Comparison of ENCODE assay signal across 17 cellular contexts in genomic region chr5:89353837-89354551, GRCh38.
DNase-seq lines count a peak whose midpoint lies in the region; ATAC-seq and TF ChIP-seq lines count a peak whose summit lies in the region.
"Had no signal": no experiment of that assay in that cellular context is flagged by ENCODE, and none has a peak within 500 bp of the region (broad histone marks: within the 10 kb centered on the region; RNA-seq: fewer than 3 reads in every experiment).

No MANE protein-coding gene starts in this region.

- H3K79me2 ChIP-seq in GM23338 (replicated peaks; ENCODE audit: insufficient read depth) = no peaks in the 10 kb centered on the region

- no peak overlapping the region for H3K4ac ChIP-seq in neuronal stem cell (ENCODE audit: low read length)

- H3K14ac ChIP-seq in neuronal stem cell (ENCODE audit: low read length) = no peak overlapping the region

- ATAC-seq in GM19025 (IDR thresholded peaks at IDR 0.05; ENCODE audit: low read depth, unreplicated experiment) (peak; percentile 68), GM23338 (no peak), HG03432 (IDR thresholded peaks at IDR 0.05; ENCODE audit: unreplicated experiment) (peak; percentile 61)
- ATAC-seq: body of pancreas, gastrocnemius medialis, left cardiac atrium had no signal

- H3K27me3 ChIP-seq in GM23338 (ENCODE audit: insufficient read depth) = no peaks in the 10 kb centered on the region
- H3K27me3 ChIP-seq in neuronal stem cell (ENCODE audit: control insufficient read depth in 3 of 3, insufficient read depth in 3 of 3, low read depth in 1 of 3, low read length in 3 of 3) = no peaks in the 10 kb centered on the region
- H3K27me3 ChIP-seq: body of pancreas, gastrocnemius medialis had no signal

- H2BK15ac ChIP-seq in neuronal stem cell (ENCODE audit: low read length) = no peak overlapping the region

- no peak overlapping the region for H4K91ac ChIP-seq in neuronal stem cell (ENCODE audit: low read depth, low read length, poor library complexity)

- TF ChIP-seq CTCF in GM23338 (conservative IDR thresholded peaks at IDR 0.05; ENCODE audit: low read depth in 2 of 2) (no peak), foreskin fibroblast (IDR thresholded peaks at IDR 0.05; ENCODE audit: low read depth, low read length) (no peak)

- no peak overlapping the region for H3K9ac ChIP-seq in neuronal stem cell (ENCODE audit: low read depth, low read length, poor library complexity)

- WGBS in neuronal stem cell (ENCODE audit: extremely low coverage in 2 of 2, insufficient read length in 2 of 2, insufficient replicate concordance in 1 of 2), 2 donors = no CpG with 5 or more reads among the region's 1 CpG

- DNase-seq in GM23338 (ENCODE audit: low spot score) (peak; percentile 9), neuronal stem cell (ENCODE audit: low spot score) (no peak), NCI-H69 (lab: John Stamatoyannopoulos, UW) (no peak), foreskin fibroblast (no peak), C1 segment of cervical spinal cord (lab: John Stamatoyannopoulos, UW) (no peak)
- DNase-seq in activated effector memory CD4-positive, alpha-beta T cell treated with anti-CD3 and anti-CD28 coated beads, Interleukin-2, amount 50 U/mL, for 16 hours = no peak
- DNase-seq: activated CD4-positive, alpha-beta T cell treated with anti-CD3 and anti-CD28 coated beads, Interleukin-2, amount 10 ng/mL, durations not matched to agents 7 days and 5 days; activated effector memory CD4-positive, alpha-beta T cell treated with Interleukin-2 at 50 U/mL for 16 hours; body of pancreas; effector CD8-positive, alpha-beta T cell; gastrocnemius medialis; left cardiac atrium; NCI-H2171 had no signal

- peaks cover 6% of the 10 kb centered on the region; the same call in 2 of the 3 replicates for H3K4me1 Mint-ChIP-seq in GM23338
- H3K4me1 Mint-ChIP-seq: activated CD4-positive, alpha-beta T cell treated with anti-CD3 and anti-CD28 coated beads, Interleukin-2, amount 10 ng/mL, durations not matched to agents 7 days and 5 days had no signal

- H3K79me1 ChIP-seq in neuronal stem cell (ENCODE audit: low read depth, low read length) = no peaks in the 10 kb centered on the region

- no peak overlapping the region for H3K4me3 Mint-ChIP-seq in GM23338
- H3K4me3 Mint-ChIP-seq: activated CD4-positive, alpha-beta T cell treated with anti-CD3 and anti-CD28 coated beads, Interleukin-2, amount 10 ng/mL, durations not matched to agents 7 days and 5 days had no signal

- H3F3A ChIP-seq in GM23338 (replicated peaks; ENCODE audit: low read depth) = no peaks in the 10 kb centered on the region

- no peaks in the 10 kb centered on the region for H3K27me3 Mint-ChIP-seq in GM23338 (ENCODE audit: insufficient read depth, low read depth, poor library complexity)
- H3K27me3 Mint-ChIP-seq: activated CD4-positive, alpha-beta T cell treated with anti-CD3 and anti-CD28 coated beads, Interleukin-2, amount 10 ng/mL, durations not matched to agents 7 days and 5 days had no signal

- H2AK5ac ChIP-seq in neuronal stem cell (ENCODE audit: low read depth, low read length) = no peak overlapping the region

- H3K4me1 ChIP-seq in GM23338 (ENCODE audit: insufficient read depth) = no peaks in the 10 kb centered on the region
- H3K4me1 ChIP-seq in neuronal stem cell (ENCODE audit: control insufficient read depth in 2 of 2, insufficient read depth in 1 of 2, low read depth in 1 of 2, low read length in 2 of 2) = peaks cover 0 to 3% of the 10 kb centered on the region in 2 donors
- H3K4me1 ChIP-seq: body of pancreas had no signal

- no peak overlapping the region for H2BK120ac ChIP-seq in neuronal stem cell (ENCODE audit: low read depth, low read length)

- H3K18ac ChIP-seq in neuronal stem cell (ENCODE audit: low read length) = no peak overlapping the region

- H2AFZ ChIP-seq in GM23338 = no peak overlapping the region
- peak overlapping the region; percentile 43 for H2AFZ ChIP-seq in neuronal stem cell (ENCODE audit: low read length)

- no peaks in the 10 kb centered on the region for H3K36me3 ChIP-seq in GM23338 (ENCODE audit: insufficient read depth)
- H3K36me3 ChIP-seq in neuronal stem cell (replicated peaks in 1 of 2; ENCODE audit: control insufficient read depth in 2 of 2, insufficient read depth in 2 of 2, low read length in 2 of 2) = no peaks in the 10 kb centered on the region
- H3K36me3 ChIP-seq: gastrocnemius medialis, thoracic aorta had no signal

- H3K4me3 ChIP-seq in GM23338 = no peak overlapping the region
- H3K4me3 ChIP-seq in neuronal stem cell (ENCODE audit: low read length in 2 of 2) = no peak overlapping the region
- no peak overlapping the region for H3K4me3 ChIP-seq in foreskin fibroblast (ENCODE audit: low read depth in 1 of 2, low read length in 2 of 2)
- H3K4me3 ChIP-seq: body of pancreas, gastrocnemius medialis, smooth muscle cell, thoracic aorta had no signal

- no peak overlapping the region for H3K23ac ChIP-seq in neuronal stem cell (ENCODE audit: low read depth, low read length, poor library complexity)

- H3K27ac ChIP-seq in GM23338 (ENCODE audit: low read depth) (no peak overlapping the region), neuronal stem cell (replicated peaks; ENCODE audit: low read length) (no peak overlapping the region)
- H3K27ac ChIP-seq: body of pancreas, gastrocnemius medialis, thoracic aorta had no signal

- no peak overlapping the region for H4K8ac ChIP-seq in neuronal stem cell (ENCODE audit: low read depth, low read length)

- H2BK5ac ChIP-seq in neuronal stem cell (ENCODE audit: low read length) = no peak overlapping the region

- no peak overlapping the region for H3K27ac Mint-ChIP-seq in GM23338
- H3K27ac Mint-ChIP-seq: activated CD4-positive, alpha-beta T cell treated with anti-CD3 and anti-CD28 coated beads, Interleukin-2, amount 10 ng/mL, durations not matched to agents 7 days and 5 days had no signal

- no peaks in the 10 kb centered on the region for H3K36me3 Mint-ChIP-seq in GM23338 (ENCODE audit: low read depth)

- H3K4me2 ChIP-seq in GM23338 = no peak overlapping the region
- H3K4me2 ChIP-seq in neuronal stem cell (ENCODE audit: insufficient read depth, low read length, poor library complexity, severe bottlenecking) = no peak overlapping the region
- H3K4me2 ChIP-seq: smooth muscle cell had no signal

- no peaks in the 10 kb centered on the region for H3K9me3 ChIP-seq in neuronal stem cell (replicated peaks in 1 of 2; ENCODE audit: control insufficient read depth in 2 of 2, insufficient read depth in 1 of 2, low read depth in 1 of 2, low read length in 2 of 2)
- H3K9me3 ChIP-seq: body of pancreas, gastrocnemius medialis, thoracic aorta had no signal

- no peak overlapping the region for H2BK12ac ChIP-seq in neuronal stem cell (ENCODE audit: low read length)

- no peaks in the 10 kb centered on the region for H3K9me3 Mint-ChIP-seq in GM23338
- H3K9me3 Mint-ChIP-seq: activated CD4-positive, alpha-beta T cell treated with anti-CD3 and anti-CD28 coated beads, Interleukin-2, amount 10 ng/mL, durations not matched to agents 7 days and 5 days had no signal

- H4K20me1 ChIP-seq in GM23338 (replicated peaks; ENCODE audit: insufficient read depth) = no peaks in the 10 kb centered on the region

- no peaks in the 10 kb centered on the region for H3K9me2 ChIP-seq in GM23338 (ENCODE audit: insufficient read depth)
